In genomic region chr1:50412813-50413476, GRCh38 we compare ENCODE assay signal across 35 cellular contexts. TPM values are rescaled to one million over a fixed set of nuclear protein-coding genes. Genes with fewer than 3 reads are reported as not detected.
"Had no signal": no experiment of that assay in that cellular context is flagged by ENCODE, and none has a peak within 500 bp of the region (broad histone marks: within the 10 kb centered on the region; RNA-seq: fewer than 3 reads in every experiment).

No MANE protein-coding gene starts in this region.

- DNase-seq: activated CD4-positive, alpha-beta memory T cell treated with anti-CD3 and anti-CD28 coated beads, Interleukin-2, amount 10 ng/mL, durations not matched to agents 7 days and 5 days; activated CD4-positive, alpha-beta T cell treated with anti-CD3 and anti-CD28 coated beads for 1 hour; activated CD4-positive, alpha-beta T cell treated with anti-CD3 and anti-CD28 coated beads for 4 hours; activated CD4-positive, alpha-beta T cell treated with anti-CD3 and anti-CD28 coated beads, Interleukin-2, amount 10 ng/mL, durations not matched to agents 7 days and 5 days; activated CD4-positive, alpha-beta T cell treated with anti-CD3 and anti-CD28 coated beads, Interleukin-2, amount 50 U/mL, for 4 hours; activated CD8-positive, alpha-beta memory T cell treated with anti-CD3 and anti-CD28 coated beads, Interleukin-2, amount 50 U/mL, for 48 hours; activated gamma-delta T cell; activated naive CD4-positive, alpha-beta T cell; activated naive CD4-positive, alpha-beta T cell treated with anti-CD3 and anti-CD28 coated beads, Interleukin-2, amount 10 ng/mL, durations not matched to agents 7 days and 5 days; activated naive CD8-positive, alpha-beta T cell treated with anti-CD3 and anti-CD28 coated beads, Interleukin-2, amount 10 ng/mL, durations not matched to agents 7 days and 5 days; activated T-cell treated with anti-CD3 and anti-CD28 coated beads for 4 hours; activated T-cell treated with anti-CD3 and anti-CD28 coated beads, Interleukin-2, amount 50 U/mL, for 24 hours; activated T-cell treated with anti-CD3 and anti-CD28 coated beads, Interleukin-2, amount 50 U/mL, for 72 hours; central memory CD4-positive, alpha-beta T cell; cerebellar nuclear complex; colonic mucosa; effector CD8-positive, alpha-beta T cell; esophagus squamous epithelium; foreskin melanocyte; head of caudate nucleus; T-helper 2 cell had no signal

- H3K4me1 ChIP-seq: breast epithelium, colonic mucosa had no signal

- H3K4me3 ChIP-seq: ascending aorta, breast epithelium, cardiac muscle cell, colonic mucosa, esophagus squamous epithelium, gastroesophageal sphincter had no signal

- H3K4me3 Mint-ChIP-seq: activated CD4-positive, alpha-beta memory T cell treated with anti-CD3 and anti-CD28 coated beads, Interleukin-2, amount 10 ng/mL, durations not matched to agents 7 days and 5 days; activated CD4-positive, alpha-beta T cell treated with anti-CD3 and anti-CD28 coated beads, Interleukin-2, amount 10 ng/mL, durations not matched to agents 7 days and 5 days; activated naive CD4-positive, alpha-beta T cell treated with anti-CD3 and anti-CD28 coated beads, Interleukin-2, amount 10 ng/mL, durations not matched to agents 7 days and 5 days; activated naive CD8-positive, alpha-beta T cell treated with anti-CD3 and anti-CD28 coated beads, Interleukin-2, amount 10 ng/mL, durations not matched to agents 7 days and 5 days; activated T-cell treated with anti-CD3 and anti-CD28 coated beads, Interleukin-2, amount 50 U/mL, for 24 hours; activated T-cell treated with anti-CD3 and anti-CD28 coated beads, Interleukin-2, amount 50 U/mL, for 72 hours; brain; WTC11 had no signal

- H3K9me3 Mint-ChIP-seq: activated CD4-positive, alpha-beta memory T cell treated with anti-CD3 and anti-CD28 coated beads, Interleukin-2, amount 10 ng/mL, durations not matched to agents 7 days and 5 days; activated CD4-positive, alpha-beta T cell treated with anti-CD3 and anti-CD28 coated beads, Interleukin-2, amount 10 ng/mL, durations not matched to agents 7 days and 5 days; activated naive CD4-positive, alpha-beta T cell treated with anti-CD3 and anti-CD28 coated beads, Interleukin-2, amount 10 ng/mL, durations not matched to agents 7 days and 5 days had no signal

- H3K27ac ChIP-seq: ascending aorta, breast epithelium, cardiac muscle cell, colonic mucosa, epithelial cell of prostate, esophagus squamous epithelium, gastroesophageal sphincter, VCaP had no signal

- H3K36me3 ChIP-seq: ascending aorta, breast epithelium, cardiac muscle cell, colonic mucosa, gastroesophageal sphincter had no signal

- ATAC-seq: activated naive CD4-positive, alpha-beta T cell treated with anti-CD3 and anti-CD28 coated beads, Interleukin-2, amount 50 U/mL, for 72 hours; activated T-cell treated with anti-CD3 and anti-CD28 coated beads, Interleukin-2, amount 50 U/mL, for 72 hours; gastroesophageal sphincter; WTC11 had no signal

- H3K27ac Mint-ChIP-seq: activated CD4-positive, alpha-beta memory T cell treated with anti-CD3 and anti-CD28 coated beads, Interleukin-2, amount 10 ng/mL, durations not matched to agents 7 days and 5 days; activated CD4-positive, alpha-beta T cell treated with anti-CD3 and anti-CD28 coated beads, Interleukin-2, amount 10 ng/mL, durations not matched to agents 7 days and 5 days; activated naive CD4-positive, alpha-beta T cell treated with anti-CD3 and anti-CD28 coated beads, Interleukin-2, amount 10 ng/mL, durations not matched to agents 7 days and 5 days; activated naive CD4-positive, alpha-beta T cell treated with anti-CD3 and anti-CD28 coated beads, Interleukin-2, amount 50 U/mL, for 72 hours; activated naive CD8-positive, alpha-beta T cell treated with anti-CD3 and anti-CD28 coated beads, Interleukin-2, amount 10 ng/mL, durations not matched to agents 7 days and 5 days; activated T-cell treated with anti-CD3 and anti-CD28 coated beads, Interleukin-2, amount 50 U/mL, for 24 hours; activated T-cell treated with anti-CD3 and anti-CD28 coated beads, Interleukin-2, amount 50 U/mL, for 72 hours; brain; WTC11 had no signal

- H3K9me3 ChIP-seq: ascending aorta, breast epithelium, colonic mucosa, esophagus squamous epithelium had no signal

- H3K36me3 Mint-ChIP-seq: activated naive CD8-positive, alpha-beta T cell treated with anti-CD3 and anti-CD28 coated beads, Interleukin-2, amount 10 ng/mL, durations not matched to agents 7 days and 5 days; brain had no signal

RNA-seq across cellular contexts. Expression of gene DMRTA2, which starts 10.3 kb away (rescaled TPM):
- total RNA-seq: activated CD4-positive, alpha-beta memory T cell treated with anti-CD3 and anti-CD28 coated beads, Interleukin-2, amount 10 ng/mL, durations not matched to agents 7 days and 5 days; activated CD4-positive, alpha-beta T cell treated with anti-CD3 and anti-CD28 coated beads, Interleukin-2, amount 10 ng/mL, durations not matched to agents 7 days and 5 days; activated naive CD4-positive, alpha-beta T cell treated with anti-CD3 and anti-CD28 coated beads, Interleukin-2, amount 50 U/mL, for 72 hours; activated naive CD8-positive, alpha-beta T cell treated with anti-CD3 and anti-CD28 coated beads, Interleukin-2, amount 10 ng/mL, durations not matched to agents 7 days and 5 days; activated T-cell treated with anti-CD3 and anti-CD28 coated beads, Interleukin-2, amount 50 U/mL, for 72 hours; ascending aorta; colonic mucosa; dermis microvascular lymphatic vessel endothelial cell; endothelial cell of umbilical vein; fibroblast of lung; glomerular endothelial cell; T-helper 1 cell treated with Interleukin-12 subunit alpha and Interleukin-12 subunit beta and Interleukin-4 antibody, amounts not matched to agents 30 ng/mL and 1 ng/mL, for 36 hours; WTC11 had no signal
- polyA plus RNA-seq: cardiac muscle cell, endothelial cell of umbilical vein had no signal
